ENCODE assay signal across 16 cellular contexts in genomic region chr16:57944961-57945739, GRCh38. TPM values are rescaled to one million over a fixed set of nuclear protein-coding genes. Genes with fewer than 3 reads are reported as not detected.
DNase-seq lines count a peak whose midpoint lies in the region; ATAC-seq, FAIRE-seq and TF ChIP-seq lines count a peak whose summit lies in the region.
"Had no signal": no experiment of that assay in that cellular context is flagged by ENCODE, and none has a peak within 500 bp of the region (broad histone marks: within the 10 kb centered on the region; RNA-seq: fewer than 3 reads in every experiment).

No MANE protein-coding gene starts in this region.

- H2BK120ac ChIP-seq in H1 (replicated peaks; ENCODE audit: low read depth, low read length), result no peak overlapping the region

- H3K56ac ChIP-seq in H1 (replicated peaks; ENCODE audit: insufficient read length, low read depth, low read length), result no peak overlapping the region

- POLR2A ChIA-PET in A549 (lab: Yijun Ruan, JAX), result interaction anchor here (0.6 kb wide), 1 partner anchor 173 kb away, joined by 3 read pairs; no protein-coding TSS in a partner anchor
- POLR2A ChIA-PET in H1 (lab: Charles Lee; ENCODE audit: partially characterized antibody), result interaction anchor here (1.4 kb wide), 1 partner anchor 10 kb away, joined by 3 read pairs; no protein-coding TSS in a partner anchor

- H3K4me1 ChIP-seq in A549 (peaks cover 11% of the 10 kb centered on the region), NT2/D1 (ENCODE audit: insufficient read depth, insufficient read length) (peaks cover 7% of the 10 kb centered on the region), H1 (replicated peaks in 1 of 4; ENCODE audit: control insufficient read depth in 3 of 4, insufficient read depth in 4 of 4, low read length in 3 of 4) (no peaks in the 10 kb centered on the region; a peak in 1 of 7 replicates)

- H3K4me3 ChIP-seq in A549, result no peak overlapping the region
- no peak overlapping the region for H3K4me3 ChIP-seq in NT2/D1 (ENCODE audit: insufficient read length, low read depth)
- H3K4me3 ChIP-seq in H1 (ENCODE audit: extremely low read depth in 1 of 4, insufficient read depth in 2 of 4, low read depth in 3 of 4, low read length in 4 of 4), result no peak overlapping the region
- peak overlapping the region; percentile 54 for H3K4me3 ChIP-seq in neural cell (ENCODE audit: low read length)

- H2BK12ac ChIP-seq in H1 (ENCODE audit: low read depth, low read length), result no peak overlapping the region

- TF ChIP-seq EP300 in A549 (IDR thresholded peaks at IDR 0.05), result no peak
- TF ChIP-seq EP300 in H1 (IDR thresholded peaks at IDR 0.05; ENCODE audit: borderline replicate concordance in 1 of 2, low read depth in 2 of 2, low read length in 2 of 2), result no peak
- TF ChIP-seq EP300 in neural cell (conservative IDR thresholded peaks at IDR 0.05; ENCODE audit: poor library complexity, severe bottlenecking), result no peak

- H3K4me2 ChIP-seq in A549 (no peak overlapping the region), H1 (ENCODE audit: insufficient read depth in 1 of 2, low read depth in 2 of 2, low read length in 2 of 2) (no peak overlapping the region), neural cell (ENCODE audit: low read length) (no peak overlapping the region)

- TF ChIP-seq POLR2A in A549 (IDR thresholded peaks at IDR 0.05; ENCODE audit: low read length) (no peak), H1 (IDR thresholded peaks at IDR 0.05; ENCODE audit: control extremely low read depth in 1 of 2, low read depth in 2 of 2, low read length in 2 of 2) (no peak)

- DNase-seq in A549 (ENCODE audit: low read depth in 1 of 2, low spot score in 1 of 2) (no peak), NT2/D1 (ENCODE audit: low read depth, low spot score) (no peak), H1 (ENCODE audit: low read depth in 1 of 2, low spot score in 2 of 2) (no peak), NCI-H446 treated with DMSO at 0.1 percent for 48 hours (lab: John Stamatoyannopoulos, UW) (no peak), AG08395 (ENCODE audit: low spot score) (no peak)
- no peak for DNase-seq in activated T-cell treated with anti-CD3 and anti-CD28 coated beads, Interleukin-2, amount 50 U/mL, for 1 hour
- DNase-seq: CD8-positive, alpha-beta T cell; COR-L47; GF-D8 had no signal

- H2BK20ac ChIP-seq in H1 (ENCODE audit: low read length), result no peak overlapping the region

- H2BK5ac ChIP-seq in H1 (ENCODE audit: low read depth, low read length), result no peak overlapping the region

- TF ChIP-seq RAD21 in A549 (conservative IDR thresholded peaks at IDR 0.05 in 1 of 2, IDR thresholded peaks at IDR 0.05 in 1 of 2), result no peak
- no peak for TF ChIP-seq RAD21 in H1 (IDR thresholded peaks at IDR 0.05 in 1 of 2, conservative IDR thresholded peaks at IDR 0.05 in 1 of 2; ENCODE audit: low read depth in 2 of 2, low read length in 2 of 2)
- no peak for TF ChIP-seq RAD21 in neural cell (conservative IDR thresholded peaks at IDR 0.05)

- no peaks in the 10 kb centered on the region for H3F3A ChIP-seq in neural cell (ENCODE audit: insufficient read depth, low read length, poor library complexity, severe bottlenecking)

- no peak overlapping the region for H4K5ac ChIP-seq in H1 (ENCODE audit: insufficient read length, low read depth, low read length)

- H3K4ac ChIP-seq in H1 (replicated peaks; ENCODE audit: insufficient read length, low read depth, low read length), result no peak overlapping the region

- no peaks in the 10 kb centered on the region for H3K9me2 ChIP-seq in neural cell (ENCODE audit: insufficient read depth, low read length)

- no peak overlapping the region for H4K8ac ChIP-seq in H1 (ENCODE audit: extremely low read depth, insufficient read depth, low read length)

- FAIRE-seq in A549 (lab: Jason Lieb, UNC), result no peak
- no peak for FAIRE-seq in H1 (lab: Jason Lieb, UNC)
- FAIRE-seq: A204.1, H54, HTR-8/SVneo had no signal

- H4K20me1 ChIP-seq in H1 (replicated peaks in 1 of 2; ENCODE audit: control insufficient read depth in 1 of 2, insufficient read depth in 2 of 2, low read length in 2 of 2), result no peaks in the 10 kb centered on the region
- no peaks in the 10 kb centered on the region for H4K20me1 ChIP-seq in neural cell (ENCODE audit: insufficient read depth)

- H3K27ac ChIP-seq in A549 (no peak overlapping the region), H1 (ENCODE audit: low read depth, low read length) (no peak overlapping the region), neural cell (ENCODE audit: low read length) (peak overlapping the region; percentile 85)

- no peaks in the 10 kb centered on the region for H3K79me1 ChIP-seq in H1 (ENCODE audit: low read depth, low read length)

- H3K9me3 ChIP-seq in A549 (no peaks in the 10 kb centered on the region), NT2/D1 (ENCODE audit: insufficient read depth, low read length) (no peaks in the 10 kb centered on the region), H1 (ENCODE audit: insufficient read depth in 2 of 2, low read depth in 1 of 2, low read length in 1 of 2) (no peaks in the 10 kb centered on the region), neural cell (ENCODE audit: low read length) (no peaks in the 10 kb centered on the region)

- H3K27me3 ChIP-seq in NT2/D1 (ENCODE audit: insufficient read depth, insufficient read length) (no peaks in the 10 kb centered on the region), H1 (replicated peaks in 1 of 4; ENCODE audit: control insufficient read depth in 3 of 4, extremely low read depth in 1 of 4, insufficient read depth in 3 of 4, low read length in 3 of 4) (no peaks in the 10 kb centered on the region), neural cell (ENCODE audit: insufficient read depth, low read depth, low read length) (no peaks in the 10 kb centered on the region)

- H3K9ac ChIP-seq in NT2/D1 (ENCODE audit: insufficient read length, low read depth) (peak overlapping the region; percentile 46), H1 (replicated peaks in 1 of 4; ENCODE audit: extremely low read depth in 1 of 4, low read depth in 3 of 4, low read length in 3 of 4) (no peak overlapping the region), neural cell (ENCODE audit: low read length) (peak overlapping the region; percentile 61)

- WGBS in A549 (ENCODE audit: missing lambda C conversion rate), result 80% methylated on average over 9 of the region's 9 CpGs
- WGBS in H1 (ENCODE audit: extremely low coverage in 1 of 2, insufficient coverage in 1 of 2, insufficient read length in 1 of 2, insufficient replicate concordance in 2 of 2, low coverage in 1 of 2, low lambda C conversion rate in 2 of 2, missing lambda C conversion rate in 1 of 2), 2 experiments, result 91% methylated on average over 9 of the region's 9 CpGs; no CpG with 5 or more reads in 1 of the 2 experiments

- H3K79me2 ChIP-seq in H1 (ENCODE audit: control insufficient read depth in 1 of 2, insufficient read depth in 2 of 2, low read length in 2 of 2) (no peaks in the 10 kb centered on the region), neural cell (replicated peaks; ENCODE audit: insufficient read depth, low read length) (no peaks in the 10 kb centered on the region)

- no peak for ATAC-seq in A549
- ATAC-seq: CD8-positive, alpha-beta T cell had no signal

- CTCF ChIA-PET in A549 (lab: Yijun Ruan, JAX) (interaction anchor here (0.7 to 1.9 kb wide), 8 partner anchors 10 to 344 kb away, joined by 3 to 4 read pairs (median 4); no protein-coding TSS in a partner anchor), H1 (lab: Charles Lee; ENCODE audit: partially characterized antibody) (interaction anchor here (0.6 to 5.2 kb wide), 20 partner anchors 9 to 153 kb away, joined by 3 to 28 read pairs (median 4); no protein-coding TSS in a partner anchor)

- H2AK5ac ChIP-seq in H1 (ENCODE audit: low read depth, low read length), result no peak overlapping the region

- H2AFZ ChIP-seq in H1 (ENCODE audit: low read length), result no peak overlapping the region
- H2AFZ ChIP-seq in neural cell (ENCODE audit: low read depth, low read length), result no peak overlapping the region

- H3K18ac ChIP-seq in H1 (ENCODE audit: extremely low read depth, low read length), result no peak overlapping the region

- H3K36me3 ChIP-seq in NT2/D1 (ENCODE audit: insufficient read depth, insufficient read length, low read length) (no peaks in the 10 kb centered on the region), H1 (ENCODE audit: control insufficient read depth in 2 of 4, insufficient read depth in 4 of 4, low read length in 3 of 4) (no peaks in the 10 kb centered on the region), neural cell (ENCODE audit: insufficient read depth, low read length) (no peaks in the 10 kb centered on the region)

- H3K23ac ChIP-seq in H1 (ENCODE audit: insufficient read length), result no peak overlapping the region

- TF ChIP-seq CTCF in A549 (IDR thresholded peaks at IDR 0.05), result no peak
- no peak for TF ChIP-seq CTCF in H1 (IDR thresholded peaks at IDR 0.05; ENCODE audit: control extremely low read depth in 1 of 3, insufficient read depth in 1 of 3, low read depth in 1 of 3, low read length in 3 of 3)
- no peak for TF ChIP-seq CTCF in neural cell (IDR thresholded peaks at IDR 0.05; ENCODE audit: poor library complexity, severe bottlenecking)

- no peak overlapping the region for H3K14ac ChIP-seq in H1 (ENCODE audit: insufficient read length)

- H2BK15ac ChIP-seq in H1 (ENCODE audit: low read length), result no peak overlapping the region

- H3K23me2 ChIP-seq in H1 (ENCODE audit: low read depth, low read length), result no peaks in the 10 kb centered on the region

- no peak overlapping the region for H4K91ac ChIP-seq in H1 (replicated peaks; ENCODE audit: insufficient read length, low read length)

RNA-seq across cellular contexts. Expression of gene CNGB1, which starts 25.8 kb away (rescaled TPM):
- 0.12 and 0.39 TPM in 2 replicates for polyA plus RNA-seq in A549 (2011; rRNA removed)
- 0.19 and 0.45 TPM in 2 replicates for polyA plus RNA-seq in A549 (2012; cell fraction: cytosol; rRNA removed)
- polyA plus RNA-seq in A549 (2012; cell fraction: nucleus; rRNA removed), result 0.11 and 0.29 TPM in 2 replicates
- polyA plus RNA-seq in A549 (2017; fragmentation: RNase III; extraction: RNeasy Plus Mini Kit Qiagen cat#74134 plus additional on column Dnase treatment), result 0.15 to 0.23 TPM (median 0.21 TPM) in 3 replicates
- 0.10 TPM in 1 of 2 replicates, not detected in the other for polyA minus RNA-seq in A549 (2011; rRNA and poly(A)+ RNA removed)
- not detected in 2 replicates for total RNA-seq in H1 (2021; fragmentation: NEBNext Ultra II Directional; extraction: Animal tissue kit (Norgen Biotek cat#: 25700))
- polyA plus RNA-seq in H1 (2011; rRNA removed), result not detected in 2 replicates
- 0.09 TPM for polyA plus RNA-seq in H1 (2011; cell fraction: cytosol; rRNA removed)
- polyA plus RNA-seq in H1 (2011; cell fraction: nucleus; rRNA removed), result 0.03 TPM
- not detected in 4 replicates for polyA plus RNA-seq in H1 (2012, experiment 1 of 2)
- polyA plus RNA-seq in H1 (2012, experiment 2 of 2), result not detected
- polyA plus RNA-seq in H1 (2013, experiment 1 of 2), result under 0.01 TPM
- 0.02 TPM for polyA plus RNA-seq in H1 (2013, experiment 2 of 2)
- polyA minus RNA-seq in H1 (2011; rRNA and poly(A)+ RNA removed), result not detected in 2 replicates
- not detected for polyA minus RNA-seq in H1 (2011; cell fraction: cytosol; rRNA and poly(A)+ RNA removed)
- not detected for polyA minus RNA-seq in H1 (2011; cell fraction: nucleus; rRNA and poly(A)+ RNA removed)
- polyA plus RNA-seq in neural cell, result 19.1 and 20.7 TPM in 2 replicates
- polyA minus RNA-seq in neural cell, result 14.5 and 22.2 TPM in 2 replicates
- total RNA-seq: CD8-positive, alpha-beta T cell had no signal
- polyA plus RNA-seq: AG04450, BJ, CD14-positive monocyte had no signal

RNA-seq across cellular contexts. Expression of gene ZNF319, which starts 55.3 kb away (rescaled TPM):
- 10.8 and 12.0 TPM in 2 replicates for polyA plus RNA-seq in A549 (2011; rRNA removed)
- polyA plus RNA-seq in A549 (2012; cell fraction: cytosol; rRNA removed), result 12.6 and 15.6 TPM in 2 replicates
- 13.5 and 27.6 TPM in 2 replicates for polyA plus RNA-seq in A549 (2012; cell fraction: nucleus; rRNA removed)
- 11.1 to 11.6 TPM (median 11.3 TPM) in 3 replicates for polyA plus RNA-seq in A549 (2017; fragmentation: RNase III; extraction: RNeasy Plus Mini Kit Qiagen cat#74134 plus additional on column Dnase treatment)
- 11.4 and 13.3 TPM in 2 replicates for polyA minus RNA-seq in A549 (2011; rRNA and poly(A)+ RNA removed)
- total RNA-seq in H1 (2021; fragmentation: NEBNext Ultra II Directional; extraction: Animal tissue kit (Norgen Biotek cat#: 25700)), result 5.0 and 5.5 TPM in 2 replicates
- polyA plus RNA-seq in H1 (2011; rRNA removed), result 3.3 and 5.5 TPM in 2 replicates
- polyA plus RNA-seq in H1 (2011; cell fraction: cytosol; rRNA removed), result 3.2 TPM
- polyA plus RNA-seq in H1 (2011; cell fraction: nucleus; rRNA removed), result 6.8 TPM
- polyA plus RNA-seq in H1 (2012, experiment 1 of 2), result 2.8 to 3.7 TPM (median 3.5 TPM) in 4 replicates
- 3.1 TPM for polyA plus RNA-seq in H1 (2012, experiment 2 of 2)
- 4.2 TPM for polyA plus RNA-seq in H1 (2013, experiment 1 of 2)
- 4.9 TPM for polyA plus RNA-seq in H1 (2013, experiment 2 of 2)
- 5.2 and 6.1 TPM in 2 replicates for polyA minus RNA-seq in H1 (2011; rRNA and poly(A)+ RNA removed)
- 5.2 TPM for polyA minus RNA-seq in H1 (2011; cell fraction: cytosol; rRNA and poly(A)+ RNA removed)
- 6.0 TPM for polyA minus RNA-seq in H1 (2011; cell fraction: nucleus; rRNA and poly(A)+ RNA removed)
- 5.1 and 7.0 TPM in 2 replicates for polyA plus RNA-seq in neural cell
- polyA minus RNA-seq in neural cell, result 10.7 and 14.5 TPM in 2 replicates

RNA-seq across cellular contexts. Expression of gene USB1, which starts 56.1 kb away (rescaled TPM):
- polyA plus RNA-seq in A549 (2011; rRNA removed) (88.2 and 88.8 TPM in 2 replicates), A549 (2017; fragmentation: RNase III; extraction: RNeasy Plus Mini Kit Qiagen cat#74134 plus additional on column Dnase treatment) (132 to 143 TPM (median 140 TPM) in 3 replicates), H1 (2011; rRNA removed) (75.9 and 81.0 TPM in 2 replicates), neural cell (25.7 and 47.0 TPM in 2 replicates)
- 170 and 213 TPM in 2 replicates for polyA plus RNA-seq in A549 (2012; cell fraction: cytosol; rRNA removed)
- polyA plus RNA-seq in A549 (2012; cell fraction: nucleus; rRNA removed), result 84.5 and 103 TPM in 2 replicates
- 111 and 129 TPM in 2 replicates for polyA minus RNA-seq in A549 (2011; rRNA and poly(A)+ RNA removed)
- total RNA-seq in H1 (2021; fragmentation: NEBNext Ultra II Directional; extraction: Animal tissue kit (Norgen Biotek cat#: 25700)), result 65.4 and 72.9 TPM in 2 replicates
- polyA plus RNA-seq in H1 (2011; cell fraction: cytosol; rRNA removed), result 70.6 TPM
- polyA plus RNA-seq in H1 (2011; cell fraction: nucleus; rRNA removed), result 50.0 TPM
- 66.1 to 74.2 TPM (median 69.6 TPM) in 4 replicates for polyA plus RNA-seq in H1 (2012, experiment 1 of 2)
- 55.9 TPM for polyA plus RNA-seq in H1 (2012, experiment 2 of 2)
- 47.0 TPM for polyA plus RNA-seq in H1 (2013, experiment 1 of 2)
- polyA plus RNA-seq in H1 (2013, experiment 2 of 2), result 48.2 TPM
- polyA minus RNA-seq in H1 (2011; rRNA and poly(A)+ RNA removed), result 59.7 and 77.6 TPM in 2 replicates
- 85.1 TPM for polyA minus RNA-seq in H1 (2011; cell fraction: cytosol; rRNA and poly(A)+ RNA removed)
- polyA minus RNA-seq in H1 (2011; cell fraction: nucleus; rRNA and poly(A)+ RNA removed), result 41.5 TPM
- polyA minus RNA-seq in neural cell, result 20.7 and 28.8 TPM in 2 replicates

Comparison
In these comparisons a context has a peak if more than half of its experiments do, and no peak if none do; other contexts are left out.
1. H3K9ac ChIP-seq: peak in NT2/D1 (single experiment) and neural cell (single experiment); none in H1 (0 of 4).
2. RNA of gene CNGB1, which starts 25.8 kb away (polyA plus RNA-seq): 19.1 to 20.7 TPM in neural cell; 0.11 to 0.45 TPM in A549 and under 0.01 to 0.09 TPM in H1; every median in the first group is over 10 times any median in the second.
3. Of the 18 proteins assayed by ChIP-seq in both H1 and A549: peak only in H1: none; only in A549: none; in both: KDM1A; in neither: 17.